In genomic region chr1:20732588-20733360, GRCh38 we compare ENCODE assay signal across 1 cellular context.
TF ChIP-seq lines count a peak whose summit lies in the region.

SH2D5 (minus strand) TSS chr1:20732703; CDS start chr1:20728044, 4,659 bp downstream.

TF ChIP-seq in HepG2, 621 proteins besides CTCF, POLR2A, EP300 and RAD21 (continued from another document and continues in another):
- peak; percentile 50 for TF ChIP-seq USF2 (IDR thresholded peaks at IDR 0.05; ENCODE audit: low read depth, low read length)
- peak; percentile 49; the same call in 1 of the 2 replicates for TF ChIP-seq USF2 (CRISPR knock-in tag; IDR thresholded peaks at IDR 0.05; ENCODE audit: borderline replicate concordance)
- TF ChIP-seq HOXA9 (CRISPR knock-in tag; IDR thresholded peaks at IDR 0.05; ENCODE audit: borderline replicate concordance): no peak
- no peak for TF ChIP-seq TBX3 (IDR thresholded peaks at IDR 0.05; ENCODE audit: borderline replicate concordance)
- TF ChIP-seq ELF4 (CRISPR knock-in tag; IDR thresholded peaks at IDR 0.05; ENCODE audit: borderline replicate concordance): no peak
- peak; percentile 79; the same call in 1 of the 2 replicates for TF ChIP-seq MYC (CRISPR knock-in tag; IDR thresholded peaks at IDR 0.05; ENCODE audit: borderline replicate concordance)
- TF ChIP-seq SRY (CRISPR knock-in tag; IDR thresholded peaks at IDR 0.05): no peak; the same call in none of the 2 replicates
- peak; percentile 47; the same call in 1 of the 2 replicates for TF ChIP-seq FOXA3 (CRISPR knock-in tag; IDR thresholded peaks at IDR 0.05)
- peak; percentile 40; the same call in 1 of the 2 replicates for TF ChIP-seq IKZF5 (CRISPR knock-in tag; IDR thresholded peaks at IDR 0.05)
- no peak; the same call in 1 of the 2 replicates for TF ChIP-seq PHF8 (CRISPR knock-in tag; IDR thresholded peaks at IDR 0.05)
- peak; percentile 29; the same call in 1 of the 2 replicates for TF ChIP-seq ELF3 (CRISPR knock-in tag; IDR thresholded peaks at IDR 0.05)
- TF ChIP-seq RCOR2 (CRISPR knock-in tag; IDR thresholded peaks at IDR 0.05): 0 out of 2 replicates have a peak, but pooled peaks have one; percentile 9
- TF ChIP-seq ESRRA (CRISPR knock-in tag; IDR thresholded peaks at IDR 0.05; ENCODE audit: low read depth): no peak
- TF ChIP-seq FOXP1 (IDR thresholded peaks at IDR 0.05): no peak
- TF ChIP-seq FOXP1 (CRISPR knock-in tag; IDR thresholded peaks at IDR 0.05): no peak; the same call in 1 of the 2 replicates
- TF ChIP-seq JDP2 (CRISPR knock-in tag; IDR thresholded peaks at IDR 0.05; ENCODE audit: borderline replicate concordance): no peak
- no peak for TF ChIP-seq FOXM1 (CRISPR knock-in tag; IDR thresholded peaks at IDR 0.05)
- no peak for TF ChIP-seq PLRG1 (conservative IDR thresholded peaks at IDR 0.05)
- TF ChIP-seq ARNTL (CRISPR knock-in tag; IDR thresholded peaks at IDR 0.05): peak; percentile 92
- no peak for TF ChIP-seq SP1 (IDR thresholded peaks at IDR 0.05)
- TF ChIP-seq SP1 (CRISPR knock-in tag; IDR thresholded peaks at IDR 0.05): no peak; the same call in 1 of the 2 replicates
- TF ChIP-seq KLF6 (CRISPR knock-in tag; IDR thresholded peaks at IDR 0.05): peak; percentile 76; the same call in 1 of the 2 replicates
- no peak for TF ChIP-seq PLSCR1 (CRISPR knock-in tag; IDR thresholded peaks at IDR 0.05; ENCODE audit: borderline replicate concordance)
- no peak for TF ChIP-seq ZNF441 (CRISPR knock-in tag; IDR thresholded peaks at IDR 0.05; ENCODE audit: borderline replicate concordance)
- TF ChIP-seq ZNF280D (CRISPR knock-in tag; IDR thresholded peaks at IDR 0.05): peak; percentile 56; the same call in 1 of the 2 replicates
- no peak for TF ChIP-seq THAP8 (CRISPR knock-in tag; IDR thresholded peaks at IDR 0.05; ENCODE audit: borderline replicate concordance)
- no peak for TF ChIP-seq SNAI1 (CRISPR knock-in tag; IDR thresholded peaks at IDR 0.05; ENCODE audit: borderline replicate concordance)
- TF ChIP-seq KDM3A (CRISPR knock-in tag; IDR thresholded peaks at IDR 0.05; ENCODE audit: low read depth): no peak
- TF ChIP-seq TCF7 (IDR thresholded peaks at IDR 0.05; ENCODE audit: low read depth): no peak
- TF ChIP-seq POGK (CRISPR knock-in tag; conservative IDR thresholded peaks at IDR 0.05): no peak; the same call in 1 of the 2 replicates
- TF ChIP-seq ZFP90 (CRISPR knock-in tag; IDR thresholded peaks at IDR 0.05; ENCODE audit: borderline replicate concordance): no peak
- TF ChIP-seq BRF2 (CRISPR knock-in tag; IDR thresholded peaks at IDR 0.05): no peak
- TF ChIP-seq HOXA7 (CRISPR knock-in tag; IDR thresholded peaks at IDR 0.05): no peak
- TF ChIP-seq MTF2 (CRISPR knock-in tag; IDR thresholded peaks at IDR 0.05; ENCODE audit: borderline replicate concordance): no peak
- TF ChIP-seq FUBP1 (CRISPR knock-in tag; IDR thresholded peaks at IDR 0.05; ENCODE audit: borderline replicate concordance): no peak
- TF ChIP-seq HOXD1 (CRISPR knock-in tag; IDR thresholded peaks at IDR 0.05): no peak
- peak; percentile 83; the same call in 1 of the 2 replicates for TF ChIP-seq AKNA (CRISPR knock-in tag; IDR thresholded peaks at IDR 0.05; ENCODE audit: borderline replicate concordance)
- TF ChIP-seq SOX13 (IDR thresholded peaks at IDR 0.05): no peak
- TF ChIP-seq SOX13 (CRISPR knock-in tag; conservative IDR thresholded peaks at IDR 0.05 in 1 of 2, IDR thresholded peaks at IDR 0.05 in 1 of 2): peak in 1 of 2 experiments; percentile 43; a peak in 1 of 4 replicates
- TF ChIP-seq PHF20 (CRISPR knock-in tag; IDR thresholded peaks at IDR 0.05): peak; percentile 41; the same call in 1 of the 2 replicates
